8 cellular contexts compared by ENCODE assay signal in genomic region chr9:126516936-126517750, GRCh38.
DNase-seq lines count a peak whose midpoint lies in the region; ATAC-seq and TF ChIP-seq lines count a peak whose summit lies in the region.

No MANE protein-coding gene starts in this region.

- peak; percentile 62 for ATAC-seq in DND-41 (ENCODE audit: insufficient read depth, low read depth)
- peak; percentile 54 for ATAC-seq in memory B cell (ENCODE audit: low read depth)
- peak; percentile 80 for ATAC-seq in stimulated activated memory B cell treated with anti-CD40 and anti-IgM and Interleukin-4, amounts not matched to agents 10 μg/mL and 1 μg/mL and 100 μg/mL, for 72 hours
- ATAC-seq in HG02763 (IDR thresholded peaks at IDR 0.05; ENCODE audit: unreplicated experiment): no peak

- H4K20me1 ChIP-seq in DND-41 (ENCODE audit: insufficient read depth, low read length) (peaks cover 3% of the 10 kb centered on the region; the same call in 1 of the 2 replicates), SU-DHL-6 (ENCODE audit: low read depth, low read length) (no peaks in the 10 kb centered on the region)

- no peaks in the 10 kb centered on the region for H3K36me3 Mint-ChIP-seq in memory B cell
- no peaks in the 10 kb centered on the region for H3K36me3 Mint-ChIP-seq in stimulated activated memory B cell treated with anti-CD40 and anti-IgM and Interleukin-4, amounts not matched to agents 10 μg/mL and 1 μg/mL and 100 μg/mL, for 72 hours

- H3K27me3 Mint-ChIP-seq in memory B cell: peaks cover 16% of the 10 kb centered on the region
- peaks cover 42% of the 10 kb centered on the region for H3K27me3 Mint-ChIP-seq in stimulated activated memory B cell treated with anti-CD40 and anti-IgM and Interleukin-4, amounts not matched to agents 10 μg/mL and 1 μg/mL and 100 μg/mL, for 72 hours

- TF ChIP-seq CTCF in DND-41 (IDR thresholded peaks at IDR 0.05; ENCODE audit: borderline replicate concordance, extremely low read depth, low read length, poor library complexity, severe bottlenecking) (no peak), SU-DHL-6 (IDR thresholded peaks at IDR 0.05; ENCODE audit: insufficient read depth, low read length, poor library complexity, severe bottlenecking) (no peak), choroid plexus epithelial cell (conservative IDR thresholded peaks at IDR 0.05; ENCODE audit: low read depth, low read length) (no peak)

- H3K27me3 ChIP-seq in DND-41 (ENCODE audit: insufficient read depth, low read length, poor library complexity) (peaks cover 32% of the 10 kb centered on the region), HUES48 (ENCODE audit: control insufficient read depth, insufficient read depth, low read length) (peaks cover 37% of the 10 kb centered on the region), SU-DHL-6 (ENCODE audit: low read length) (no peaks in the 10 kb centered on the region)

- H2AFZ ChIP-seq in DND-41 (ENCODE audit: low read depth, low read length) (no peak overlapping the region), SU-DHL-6 (ENCODE audit: low read depth, low read length, severe bottlenecking) (no peak overlapping the region)

- H3K4me1 ChIP-seq in DND-41 (ENCODE audit: insufficient read depth, low read length) (peaks cover 16% of the 10 kb centered on the region; the same call in 1 of the 2 replicates), HUES48 (ENCODE audit: control insufficient read depth, insufficient read depth, low read length) (peaks cover 43% of the 10 kb centered on the region)

- no peaks in the 10 kb centered on the region for H3F3A ChIP-seq in SU-DHL-6 (ENCODE audit: insufficient read depth)

- H3K27ac Mint-ChIP-seq in memory B cell: peak overlapping the region; percentile 58
- H3K27ac Mint-ChIP-seq in stimulated activated memory B cell treated with anti-CD40 and anti-IgM and Interleukin-4, amounts not matched to agents 10 μg/mL and 1 μg/mL and 100 μg/mL, for 72 hours: peak overlapping the region; percentile 86

- H3K4me2 ChIP-seq in DND-41 (ENCODE audit: insufficient read depth, low read length) (peak overlapping the region; percentile 59), SU-DHL-6 (ENCODE audit: low read depth, low read length, poor library complexity, severe bottlenecking) (peak overlapping the region; percentile 37)

- H3K4me1 Mint-ChIP-seq in memory B cell: peaks cover 9% of the 10 kb centered on the region
- H3K4me1 Mint-ChIP-seq in stimulated activated memory B cell treated with anti-CD40 and anti-IgM and Interleukin-4, amounts not matched to agents 10 μg/mL and 1 μg/mL and 100 μg/mL, for 72 hours: peaks cover 25% of the 10 kb centered on the region

- H3K4me3 ChIP-seq in DND-41 (ENCODE audit: low read depth in 1 of 2, low read length in 2 of 2) (peak overlapping the region in 1 of 2 experiments; percentile 36; a peak in 2 of 4 replicates), HUES48 (ENCODE audit: low read depth, low read length) (no peak overlapping the region), SU-DHL-6 (ENCODE audit: insufficient read depth, low read length, poor library complexity, severe bottlenecking) (no peak overlapping the region), choroid plexus epithelial cell (ENCODE audit: low read depth, low read length) (peak overlapping the region; percentile 53)

- H3K9me2 ChIP-seq in SU-DHL-6 (replicated peaks; ENCODE audit: insufficient read depth, low read length): no peaks in the 10 kb centered on the region

- H3K9me3 Mint-ChIP-seq in memory B cell: no peaks in the 10 kb centered on the region
- H3K9me3 Mint-ChIP-seq in stimulated activated memory B cell treated with anti-CD40 and anti-IgM and Interleukin-4, amounts not matched to agents 10 μg/mL and 1 μg/mL and 100 μg/mL, for 72 hours: no peaks in the 10 kb centered on the region

- peak overlapping the region; percentile 82 for H3K4me3 Mint-ChIP-seq in memory B cell
- peak overlapping the region; percentile 80 for H3K4me3 Mint-ChIP-seq in stimulated activated memory B cell treated with anti-CD40 and anti-IgM and Interleukin-4, amounts not matched to agents 10 μg/mL and 1 μg/mL and 100 μg/mL, for 72 hours

- no peaks in the 10 kb centered on the region for H3K9me3 ChIP-seq in DND-41 (ENCODE audit: insufficient read depth, low read length, severe bottlenecking)
- no peaks in the 10 kb centered on the region for H3K9me3 ChIP-seq in HUES48 (ENCODE audit: control insufficient read depth, insufficient read depth, low read length)
- H3K9me3 ChIP-seq in SU-DHL-6 (ENCODE audit: insufficient read depth, low read length): no peaks in the 10 kb centered on the region

- no peak overlapping the region for H3K9ac ChIP-seq in DND-41 (ENCODE audit: low read depth, low read length)
- no peak overlapping the region for H3K9ac ChIP-seq in HUES48 (ENCODE audit: low read depth, low read length)
- H3K9ac ChIP-seq in SU-DHL-6 (ENCODE audit: low read length): no peak overlapping the region

- peak; percentile 10 for DNase-seq in DND-41
- DNase-seq in choroid plexus epithelial cell (ENCODE audit: low read depth): peak; percentile 75
- no peak for DNase-seq in memory B cell (ENCODE audit: low spot score in 2 of 2)
- no peak for DNase-seq in SKM-1 (lab: John Stamatoyannopoulos, UW; ENCODE audit: unreplicated experiment)

- no peaks in the 10 kb centered on the region for H3K79me2 ChIP-seq in DND-41 (ENCODE audit: insufficient read depth, low read length)
- no peaks in the 10 kb centered on the region for H3K79me2 ChIP-seq in SU-DHL-6 (ENCODE audit: insufficient read depth, low read length)

- H3K27ac ChIP-seq in DND-41 (ENCODE audit: low read length) (no peak overlapping the region), HUES48 (ENCODE audit: low read depth, low read length) (peak overlapping the region; percentile 10), SU-DHL-6 (ENCODE audit: low read depth, low read length) (no peak overlapping the region)

- H3K36me3 ChIP-seq in DND-41 (ENCODE audit: insufficient read depth, low read length) (no peaks in the 10 kb centered on the region), HUES48 (ENCODE audit: control insufficient read depth, insufficient read depth, low read length) (no peaks in the 10 kb centered on the region), SU-DHL-6 (ENCODE audit: low read length) (no peaks in the 10 kb centered on the region)

Comparison
In these comparisons a context has a peak if more than half of its experiments do, and no peak if none do; other contexts are left out.
1. DNase-seq: peak in DND-41 (single experiment) and choroid plexus epithelial cell (single experiment); none in memory B cell (0 of 2) and SKM-1 (single experiment).